1 cellular context compared by ENCODE assay signal in the genomic region with DNA sequence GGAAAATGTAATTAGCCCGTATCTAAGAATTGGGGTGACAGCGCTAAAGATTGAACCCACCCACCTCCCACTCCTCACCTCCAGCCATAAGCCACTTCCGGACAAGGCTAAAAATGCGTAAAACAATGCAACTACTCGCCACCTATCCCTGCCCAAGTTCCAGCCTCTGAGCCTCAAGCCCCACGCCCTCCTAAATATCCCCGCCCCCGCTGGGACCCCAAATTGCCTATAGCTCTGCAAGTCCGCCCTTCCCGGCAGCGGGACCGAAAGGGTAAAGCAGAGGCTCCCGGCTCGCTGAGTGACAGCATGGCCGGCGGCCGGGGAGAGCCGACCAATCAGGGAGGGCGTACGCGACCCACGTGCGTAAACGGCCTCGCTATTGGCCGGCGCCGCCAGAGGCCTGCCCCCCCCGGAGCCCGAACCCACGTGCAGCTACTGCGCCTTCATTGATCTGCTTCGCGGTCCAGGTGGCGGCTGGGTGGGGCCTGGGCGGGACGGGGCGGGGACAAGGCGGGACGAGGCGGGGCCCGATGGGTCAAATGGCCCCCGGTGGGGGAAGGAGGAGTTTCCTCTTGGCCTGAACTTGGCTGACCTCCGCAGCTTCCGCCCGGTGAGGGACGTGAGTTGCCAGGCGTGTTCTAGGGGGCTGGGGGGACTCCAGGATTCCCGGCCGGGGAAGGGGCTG.
TF ChIP-seq lines count a peak whose summit lies in the region.

TSS of gene TLE6 (plus strand) at position 564 of the 685 bp plus-strand sequence. CDS start 670 bp downstream, outside the sequence.

TF ChIP-seq in HepG2, 621 proteins besides CTCF, POLR2A, EP300 and RAD21 (continued from another document and continues in another):
- TF ChIP-seq, protein P1, sequence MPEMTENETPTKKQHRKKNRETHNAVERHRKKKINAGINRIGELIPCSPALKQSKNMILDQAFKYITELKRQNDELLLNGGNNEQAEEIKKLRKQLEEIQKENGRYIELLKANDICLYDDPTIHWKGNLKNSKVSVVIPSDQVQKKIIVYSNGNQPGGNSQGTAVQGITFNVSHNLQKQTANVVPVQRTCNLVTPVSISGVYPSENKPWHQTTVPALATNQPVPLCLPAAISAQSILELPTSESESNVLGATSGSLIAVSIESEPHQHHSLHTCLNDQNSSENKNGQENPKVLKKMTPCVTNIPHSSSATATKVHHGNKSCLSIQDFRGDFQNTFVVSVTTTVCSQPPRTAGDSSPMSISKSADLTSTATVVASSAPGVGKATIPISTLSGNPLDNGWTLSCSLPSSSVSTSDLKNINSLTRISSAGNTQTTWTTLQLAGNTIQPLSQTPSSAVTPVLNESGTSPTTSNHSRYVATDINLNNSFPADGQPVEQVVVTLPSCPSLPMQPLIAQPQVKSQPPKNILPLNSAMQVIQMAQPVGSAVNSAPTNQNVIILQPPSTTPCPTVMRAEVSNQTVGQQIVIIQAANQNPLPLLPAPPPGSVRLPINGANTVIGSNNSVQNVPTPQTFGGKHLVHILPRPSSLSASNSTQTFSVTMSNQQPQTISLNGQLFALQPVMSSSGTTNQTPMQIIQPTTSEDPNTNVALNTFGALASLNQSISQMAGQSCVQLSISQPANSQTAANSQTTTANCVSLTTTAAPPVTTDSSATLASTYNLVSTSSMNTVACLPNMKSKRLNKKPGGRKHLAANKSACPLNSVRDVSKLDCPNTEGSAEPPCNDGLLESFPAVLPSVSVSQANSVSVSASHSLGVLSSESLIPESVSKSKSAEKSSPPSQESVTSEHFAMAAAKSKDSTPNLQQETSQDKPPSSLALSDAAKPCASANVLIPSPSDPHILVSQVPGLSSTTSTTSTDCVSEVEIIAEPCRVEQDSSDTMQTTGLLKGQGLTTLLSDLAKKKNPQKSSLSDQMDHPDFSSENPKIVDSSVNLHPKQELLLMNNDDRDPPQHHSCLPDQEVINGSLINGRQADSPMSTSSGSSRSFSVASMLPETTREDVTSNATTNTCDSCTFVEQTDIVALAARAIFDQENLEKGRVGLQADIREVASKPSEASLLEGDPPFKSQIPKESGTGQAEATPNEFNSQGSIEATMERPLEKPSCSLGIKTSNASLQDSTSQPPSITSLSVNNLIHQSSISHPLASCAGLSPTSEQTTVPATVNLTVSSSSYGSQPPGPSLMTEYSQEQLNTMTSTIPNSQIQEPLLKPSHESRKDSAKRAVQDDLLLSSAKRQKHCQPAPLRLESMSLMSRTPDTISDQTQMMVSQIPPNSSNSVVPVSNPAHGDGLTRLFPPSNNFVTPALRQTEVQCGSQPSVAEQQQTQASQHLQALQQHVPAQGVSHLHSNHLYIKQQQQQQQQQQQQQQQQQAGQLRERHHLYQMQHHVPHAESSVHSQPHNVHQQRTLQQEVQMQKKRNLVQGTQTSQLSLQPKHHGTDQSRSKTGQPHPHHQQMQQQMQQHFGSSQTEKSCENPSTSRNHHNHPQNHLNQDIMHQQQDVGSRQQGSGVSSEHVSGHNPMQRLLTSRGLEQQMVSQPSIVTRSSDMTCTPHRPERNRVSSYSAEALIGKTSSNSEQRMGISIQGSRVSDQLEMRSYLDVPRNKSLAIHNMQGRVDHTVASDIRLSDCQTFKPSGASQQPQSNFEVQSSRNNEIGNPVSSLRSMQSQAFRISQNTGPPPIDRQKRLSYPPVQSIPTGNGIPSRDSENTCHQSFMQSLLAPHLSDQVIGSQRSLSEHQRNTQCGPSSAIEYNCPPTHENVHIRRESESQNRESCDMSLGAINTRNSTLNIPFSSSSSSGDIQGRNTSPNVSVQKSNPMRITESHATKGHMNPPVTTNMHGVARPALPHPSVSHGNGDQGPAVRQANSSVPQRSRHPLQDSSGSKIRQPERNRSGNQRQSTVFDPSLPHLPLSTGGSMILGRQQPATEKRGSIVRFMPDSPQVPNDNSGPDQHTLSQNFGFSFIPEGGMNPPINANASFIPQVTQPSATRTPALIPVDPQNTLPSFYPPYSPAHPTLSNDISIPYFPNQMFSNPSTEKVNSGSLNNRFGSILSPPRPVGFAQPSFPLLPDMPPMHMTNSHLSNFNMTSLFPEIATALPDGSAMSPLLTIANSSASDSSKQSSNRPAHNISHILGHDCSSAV (CRISPR knock-in tag; IDR thresholded peaks at IDR 0.05; ENCODE audit: borderline replicate concordance): peak; percentile 98; the same call in 1 of the 2 replicates
- TF ChIP-seq HNRNPUL1 (IDR thresholded peaks at IDR 0.05; ENCODE audit: low read depth, low read length): no peak
- TF ChIP-seq ZNF777 (CRISPR knock-in tag; IDR thresholded peaks at IDR 0.05): 0 out of 2 replicates have a peak, but pooled peaks have one; percentile 4
- TF ChIP-seq ZNF501 (CRISPR knock-in tag; IDR thresholded peaks at IDR 0.05): peak; percentile 63
- peak; percentile 60; the same call in 1 of the 2 replicates for TF ChIP-seq HOXA5 (CRISPR knock-in tag; IDR thresholded peaks at IDR 0.05)
- peak; percentile 33; the same call in 1 of the 2 replicates for TF ChIP-seq ZNF605 (CRISPR knock-in tag; IDR thresholded peaks at IDR 0.05)
- peak; percentile 98 for TF ChIP-seq RXRA (CRISPR knock-in tag; IDR thresholded peaks at IDR 0.05)
- TF ChIP-seq MEIS1 (CRISPR knock-in tag; IDR thresholded peaks at IDR 0.05; ENCODE audit: borderline replicate concordance): peak; percentile 88; the same call in 1 of the 2 replicates
- TF ChIP-seq ZNF850 (CRISPR knock-in tag; conservative IDR thresholded peaks at IDR 0.05): no peak
- peak; percentile 29 for TF ChIP-seq AGO1 (IDR thresholded peaks at IDR 0.05; ENCODE audit: low read depth, low read length, poor library complexity, severe bottlenecking)
- peak; percentile 87 for TF ChIP-seq ZGPAT (CRISPR knock-in tag; IDR thresholded peaks at IDR 0.05)
- TF ChIP-seq ZNF616 (CRISPR knock-in tag; IDR thresholded peaks at IDR 0.05; ENCODE audit: low read depth): no peak
- TF ChIP-seq KDM3A (CRISPR knock-in tag; IDR thresholded peaks at IDR 0.05; ENCODE audit: low read depth): no peak
- TF ChIP-seq SCMH1 (CRISPR knock-in tag; IDR thresholded peaks at IDR 0.05; ENCODE audit: borderline replicate concordance): no peak
- no peak for TF ChIP-seq ZNF382 (CRISPR knock-in tag; IDR thresholded peaks at IDR 0.05; ENCODE audit: borderline replicate concordance)
- TF ChIP-seq ATF4 (CRISPR knock-in tag; IDR thresholded peaks at IDR 0.05): 0 out of 4 replicates have a peak, but pooled peaks of 1 of the 2 experiments have one; percentile 29
- peak; percentile 86 for TF ChIP-seq ZNF788 (CRISPR knock-in tag; IDR thresholded peaks at IDR 0.05; ENCODE audit: borderline replicate concordance)
- TF ChIP-seq ZNF230 (CRISPR knock-in tag; IDR thresholded peaks at IDR 0.05): 0 out of 2 replicates have a peak, but pooled peaks have one; percentile 41
- TF ChIP-seq ZNF761 (CRISPR knock-in tag; conservative IDR thresholded peaks at IDR 0.05): no peak; the same call in 1 of the 2 replicates
- peak; percentile 79 for TF ChIP-seq MLX (CRISPR knock-in tag; IDR thresholded peaks at IDR 0.05)
- peak; percentile 79; the same call in 1 of the 2 replicates for TF ChIP-seq ZSCAN31 (CRISPR knock-in tag; IDR thresholded peaks at IDR 0.05; ENCODE audit: low read depth)
- TF ChIP-seq TGIF2 (CRISPR knock-in tag; IDR thresholded peaks at IDR 0.05): no peak
- TF ChIP-seq, protein P2, sequence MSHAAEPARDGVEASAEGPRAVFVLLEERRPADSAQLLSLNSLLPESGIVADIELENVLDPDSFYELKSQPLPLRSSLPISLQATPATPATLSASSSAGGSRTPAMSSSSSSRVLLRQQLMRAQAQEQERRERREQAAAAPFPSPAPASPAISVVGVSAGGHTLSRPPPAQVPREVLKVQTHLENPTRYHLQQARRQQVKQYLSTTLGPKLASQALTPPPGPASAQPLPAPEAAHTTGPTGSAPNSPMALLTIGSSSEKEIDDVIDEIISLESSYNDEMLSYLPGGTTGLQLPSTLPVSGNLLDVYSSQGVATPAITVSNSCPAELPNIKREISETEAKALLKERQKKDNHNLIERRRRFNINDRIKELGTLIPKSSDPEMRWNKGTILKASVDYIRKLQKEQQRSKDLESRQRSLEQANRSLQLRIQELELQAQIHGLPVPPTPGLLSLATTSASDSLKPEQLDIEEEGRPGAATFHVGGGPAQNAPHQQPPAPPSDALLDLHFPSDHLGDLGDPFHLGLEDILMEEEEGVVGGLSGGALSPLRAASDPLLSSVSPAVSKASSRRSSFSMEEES (CRISPR knock-in tag; IDR thresholded peaks at IDR 0.05): peak; percentile 70; the same call in 1 of the 2 replicates
- TF ChIP-seq HNF1A (IDR thresholded peaks at IDR 0.05; ENCODE audit: low read depth): no peak
- TF ChIP-seq HNF1A (CRISPR knock-in tag; IDR thresholded peaks at IDR 0.05; ENCODE audit: borderline replicate concordance): peak; percentile 84; the same call in 1 of the 2 replicates
- TF ChIP-seq MAFF (IDR thresholded peaks at IDR 0.05; ENCODE audit: low read depth, low read length): no peak
- TF ChIP-seq ZNF296 (CRISPR knock-in tag; conservative IDR thresholded peaks at IDR 0.05): 0 out of 2 replicates have a peak, but pooled peaks have one; percentile 59
- TF ChIP-seq, protein P3, sequence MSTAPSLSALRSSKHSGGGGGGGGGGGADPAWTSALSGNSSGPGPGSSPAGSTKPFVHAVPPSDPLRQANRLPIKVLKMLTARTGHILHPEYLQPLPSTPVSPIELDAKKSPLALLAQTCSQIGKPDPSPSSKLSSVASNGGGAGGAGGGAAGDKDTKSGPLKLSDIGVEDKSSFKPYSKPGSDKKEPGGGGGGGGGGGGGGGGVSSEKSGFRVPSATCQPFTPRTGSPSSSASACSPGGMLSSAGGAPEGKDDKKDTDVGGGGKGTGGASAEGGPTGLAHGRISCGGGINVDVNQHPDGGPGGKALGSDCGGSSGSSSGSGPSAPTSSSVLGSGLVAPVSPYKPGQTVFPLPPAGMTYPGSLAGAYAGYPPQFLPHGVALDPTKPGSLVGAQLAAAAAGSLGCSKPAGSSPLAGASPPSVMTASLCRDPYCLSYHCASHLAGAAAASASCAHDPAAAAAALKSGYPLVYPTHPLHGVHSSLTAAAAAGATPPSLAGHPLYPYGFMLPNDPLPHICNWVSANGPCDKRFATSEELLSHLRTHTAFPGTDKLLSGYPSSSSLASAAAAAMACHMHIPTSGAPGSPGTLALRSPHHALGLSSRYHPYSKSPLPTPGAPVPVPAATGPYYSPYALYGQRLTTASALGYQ (CRISPR knock-in tag; IDR thresholded peaks at IDR 0.05): peak; percentile 73
- TF ChIP-seq, protein P4, sequence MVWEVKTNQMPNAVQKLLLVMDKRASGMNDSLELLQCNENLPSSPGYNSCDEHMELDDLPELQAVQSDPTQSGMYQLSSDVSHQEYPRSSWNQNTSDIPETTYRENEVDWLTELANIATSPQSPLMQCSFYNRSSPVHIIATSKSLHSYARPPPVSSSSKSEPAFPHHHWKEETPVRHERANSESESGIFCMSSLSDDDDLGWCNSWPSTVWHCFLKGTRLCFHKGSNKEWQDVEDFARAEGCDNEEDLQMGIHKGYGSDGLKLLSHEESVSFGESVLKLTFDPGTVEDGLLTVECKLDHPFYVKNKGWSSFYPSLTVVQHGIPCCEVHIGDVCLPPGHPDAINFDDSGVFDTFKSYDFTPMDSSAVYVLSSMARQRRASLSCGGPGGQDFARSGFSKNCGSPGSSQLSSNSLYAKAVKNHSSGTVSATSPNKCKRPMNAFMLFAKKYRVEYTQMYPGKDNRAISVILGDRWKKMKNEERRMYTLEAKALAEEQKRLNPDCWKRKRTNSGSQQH (CRISPR knock-in tag; IDR thresholded peaks at IDR 0.05; ENCODE audit: low read depth): peak; percentile 80; the same call in 1 of the 2 replicates
- peak; percentile 29; the same call in 1 of the 2 replicates for TF ChIP-seq ZBTB20 (CRISPR knock-in tag; IDR thresholded peaks at IDR 0.05; ENCODE audit: borderline replicate concordance, low read depth)
- TF ChIP-seq ZNF337 (CRISPR knock-in tag; IDR thresholded peaks at IDR 0.05; ENCODE audit: borderline replicate concordance, low read depth): no peak
